1 cellular context compared by ENCODE assay signal in genomic region chr4:87079967-87080366, GRCh38.
TF ChIP-seq lines count a peak whose summit lies in the region.

No MANE protein-coding gene starts in this region.

TF ChIP-seq in K562, 482 proteins besides CTCF, POLR2A, EP300 and RAD21 (continued from another document):
- TF ChIP-seq PATZ1 (CRISPR knock-in tag; IDR thresholded peaks at IDR 0.05; ENCODE audit: borderline replicate concordance), result no peak
- TF ChIP-seq BCL6 (CRISPR knock-in tag; IDR thresholded peaks at IDR 0.05), result no peak
